ENCODE assay signal across 8 cellular contexts in genomic region chr1:26705788-26706237, GRCh38. TPM values are rescaled to one million over a fixed set of nuclear protein-coding genes. Genes with fewer than 3 reads are reported as not detected.
A peak's percentile ranks its signal among the peaks of the same experiment; 100 is the strongest.
DNase-seq lines count a peak whose midpoint lies in the region; FAIRE-seq and TF ChIP-seq lines count a peak whose summit lies in the region.

No MANE protein-coding gene starts in this region.

- no peaks in the 10 kb centered on the region for H3K9me3 ChIP-seq in mucosa of rectum (ENCODE audit: control insufficient read depth in 2 of 2, low read length in 2 of 2)

- TF ChIP-seq POLR2A in lower leg skin (IDR thresholded peaks at IDR 0.05), result no peak

- no peaks in the 10 kb centered on the region for H3K9me3 Mint-ChIP-seq in MCF 10A (ENCODE audit: unreplicated experiment)

- H3K27ac ChIP-seq in mucosa of rectum (ENCODE audit: low read depth in 2 of 2, low read length in 2 of 2), result peak overlapping the region; percentile 18 to 61

- 45 to 56% methylated on average over 1 of the region's 1 CpG for WGBS in lower leg skin, 2 donors

- H3K4me1 ChIP-seq in mucosa of rectum (ENCODE audit: control insufficient read depth in 2 of 2, insufficient read depth in 2 of 2, low read length in 2 of 2), result peaks cover 43 to 44% of the 10 kb centered on the region in 2 donors

- H3K9ac ChIP-seq in mucosa of rectum (ENCODE audit: low read depth in 1 of 2, low read length in 2 of 2), result no peak overlapping the region

- peak overlapping the region; percentile 63 for H3K27ac Mint-ChIP-seq in MCF 10A (ENCODE audit: low read depth, unreplicated experiment)

- no TSS peak for BruUV-seq in MCF 10A (replicated peaks; lab: Mats Ljungman, UMichigan)

- H3K4me3 ChIP-seq in mucosa of rectum (ENCODE audit: low read length in 2 of 2) (peak overlapping the region in 1 of 2 donors; percentile 45), lower leg skin (ENCODE audit: low read depth, poor library complexity, severe bottlenecking) (no peak overlapping the region)

- POLR2A ChIA-PET in MCF 10A (lab: Yijun Ruan, JAX), result interaction anchor here (0.5 to 4.9 kb wide), 8 partner anchors 7 to 174 kb away, joined by 3 to 44 read pairs (median 7); partner anchors contain the start of genes ARID1A and PIGV

- H3K36me3 ChIP-seq in mucosa of rectum (ENCODE audit: control insufficient read depth in 2 of 2, insufficient read depth in 2 of 2, low read length in 2 of 2), result peaks cover 4 to 5% of the 10 kb centered on the region in 2 donors

- no peaks in the 10 kb centered on the region for H3K27me3 ChIP-seq in mucosa of rectum (ENCODE audit: control insufficient read depth in 2 of 2, insufficient read depth in 2 of 2, low read length in 2 of 2)

- DNase-seq in AG20443 (ENCODE audit: low spot score) (peak; percentile 66), HT-29 (ENCODE audit: low spot score) (peak; percentile 46), MCF 10A (ENCODE audit: unreplicated experiment) (peak; percentile 57), lower leg skin (ENCODE audit: low spot score in 2 of 2) (no peak), amygdala (lab: John Stamatoyannopoulos, UW) (no peak), HTR-8/SVneo (ENCODE audit: insufficient read length, low spot score) (no peak), NOMO-1 (lab: John Stamatoyannopoulos, UW; ENCODE audit: unreplicated experiment in 2 of 2) (no peak)

- no peaks in the 10 kb centered on the region for H3K27me3 Mint-ChIP-seq in MCF 10A (ENCODE audit: insufficient read depth, unreplicated experiment)

- no peak for TF ChIP-seq CTCF in MCF 10A (IDR thresholded peaks at IDR 0.05; ENCODE audit: unreplicated experiment)
- no peak for TF ChIP-seq CTCF in lower leg skin (IDR thresholded peaks at IDR 0.05)

- H3K4me3 Mint-ChIP-seq in MCF 10A (ENCODE audit: unreplicated experiment), result peak overlapping the region; percentile 30

- peaks cover 28% of the 10 kb centered on the region for H3K4me1 Mint-ChIP-seq in MCF 10A (ENCODE audit: insufficient read depth, unreplicated experiment)

- peaks cover 25% of the 10 kb centered on the region for H3K36me3 Mint-ChIP-seq in MCF 10A (ENCODE audit: insufficient read depth, unreplicated experiment)

- intact Hi-C loops in MCF 10A (cut with micrococcal nuclease) (no loop called here), lower leg skin (cut with DNase I; ENCODE audit: low total_unique reads) (no loop called here)

- FAIRE-seq in HTR-8/SVneo (lab: Jason Lieb, UNC), result no peak

- CTCF ChIA-PET in MCF 10A (lab: Yijun Ruan, JAX), result interaction anchor here (0.7 to 2.8 kb wide), 3 partner anchors 19 to 104 kb away, joined by 3 to 8 read pairs (median 3); no protein-coding TSS in a partner anchor

RNA-seq across cellular contexts. Expression of gene ARID1A, which starts 10.0 kb away (rescaled TPM):
- 28.4 and 37.2 TPM in 2 replicates for total RNA-seq in HT-29 (2014; rRNA removed; shearing (Covaris generic))
- total RNA-seq in MCF 10A (2022) (54.2 and 56.9 TPM in 2 replicates), lower leg skin (10 to 100 TPM; 53.3 to 77.2 (median 54.9) TPM)

Comparison
In these comparisons a context has a peak if more than half of its experiments do, and no peak if none do; other contexts are left out.
1. DNase-seq: peak in AG20443 (single experiment), HT-29 (single experiment) and MCF 10A (single experiment); none in lower leg skin (0 of 2), amygdala (0 of 56), HTR-8/SVneo (single experiment) and NOMO-1 (0 of 2).